ENCODE assay signal across 28 cellular contexts in the genomic region with DNA sequence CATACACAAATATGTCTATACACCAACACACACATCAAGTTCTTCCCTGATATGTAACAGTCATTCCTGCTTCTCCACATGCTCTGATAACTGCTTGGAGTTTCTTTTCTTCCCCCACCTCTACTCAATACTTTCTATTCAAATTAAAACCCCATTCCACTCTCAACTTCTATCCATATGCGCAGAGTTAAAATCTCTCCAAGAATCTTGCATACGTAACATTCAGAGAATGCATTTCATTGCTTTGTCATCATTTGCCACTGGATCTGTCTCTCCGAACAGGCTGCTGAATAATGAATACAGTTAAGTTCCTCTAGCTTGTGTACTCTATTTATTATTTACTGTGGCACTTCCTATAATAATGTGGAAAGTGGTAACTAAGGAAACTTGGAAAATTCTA.
DNase-seq lines count a peak whose midpoint lies in the region; ATAC-seq and TF ChIP-seq lines count a peak whose summit lies in the region.
"Had no signal": no experiment of that assay in that cellular context is flagged by ENCODE, and none has a peak within 500 bp of the region (broad histone marks: within the 10 kb centered on the region; RNA-seq: fewer than 3 reads in every experiment).

No MANE protein-coding gene starts in this region.

- H3K27me3 ChIP-seq in HUES64 (ENCODE audit: insufficient read depth, low read length) (no peaks in the 10 kb centered on the region), osteoblast (ENCODE audit: insufficient read depth, low read length) (no peaks in the 10 kb centered on the region), PC-9 (ENCODE audit: insufficient read depth, low read depth) (no peaks in the 10 kb centered on the region)
- H3K27me3 ChIP-seq: body of pancreas, ovary had no signal

- intact Hi-C loops in PC-9 (cut with micrococcal nuclease; ENCODE audit: unreplicated experiment): no loop called here

- 67% methylated on average over 3 of the region's 3 CpGs for WGBS in HUES64

- H3K36me3 ChIP-seq in HUES64 (ENCODE audit: insufficient read depth, low read length) (no peaks in the 10 kb centered on the region), osteoblast (ENCODE audit: insufficient read depth, low read length) (no peaks in the 10 kb centered on the region), PC-9 (ENCODE audit: low read depth) (no peaks in the 10 kb centered on the region)
- H3K36me3 ChIP-seq: lower lobe of right lung, ovary had no signal

- ATAC-seq in GM21447 (IDR thresholded peaks at IDR 0.05; ENCODE audit: unreplicated experiment): no peak
- ATAC-seq: activated CD4-positive, alpha-beta T cell treated with anti-CD3 and anti-CD28 coated beads for 36 hours; body of pancreas; lower lobe of right lung; mucosa of descending colon; T-helper 17 cell had no signal

- no peaks in the 10 kb centered on the region for H4K20me1 ChIP-seq in osteoblast (ENCODE audit: insufficient read depth, low read length)
- no peaks in the 10 kb centered on the region for H4K20me1 ChIP-seq in PC-9 (ENCODE audit: insufficient read depth)

- no peaks in the 10 kb centered on the region for H3K9me3 ChIP-seq in HUES64 (ENCODE audit: insufficient read depth, low read depth, low read length)
- H3K9me3 ChIP-seq in osteoblast (ENCODE audit: low read depth, low read length): no peaks in the 10 kb centered on the region
- no peaks in the 10 kb centered on the region; the same call in 1 of the 2 replicates for H3K9me3 ChIP-seq in PC-9 (ENCODE audit: insufficient read depth, low read depth)
- H3K9me3 ChIP-seq: body of pancreas, Caco-2, lower lobe of right lung, mucosa of descending colon, ovary had no signal

- DNase-seq in EL (peak; percentile 39), osteoblast (ENCODE audit: insufficient read length, low spot score, missing footprints) (no peak), PC-9 (no peak), NCI-H187 treated with DMSO at 0.1 percent for 48 hours (lab: John Stamatoyannopoulos, UW) (no peak), NCI-H1105 treated with DMSO at 0.1 percent for 48 hours (lab: John Stamatoyannopoulos, UW) (no peak)
- DNase-seq: activated CD4-positive, alpha-beta T cell treated with anti-CD3 and anti-CD28 coated beads for 36 hours; activated gamma-delta T cell treated with Interleukin-2 at 50 U/mL for 16 hours; activated T-cell treated with anti-CD3 and anti-CD28 coated beads, Interleukin-2, amount 50 U/mL, for 24 hours; body of pancreas; C1 segment of cervical spinal cord; Caco-2; GF-D8; Karpas-422; kidney; lower lobe of right lung; mucosa of descending colon; NCI-H526 treated with DMSO at 0.1 percent for 48 hours; ovary; retina; RPMI8226; stimulated activated CD4-positive, alpha-beta T cell treated with anti-CD3 and anti-CD28 coated beads, Interleukin-2, amount 100 ng/mL, for 48 hours; T-helper 17 cell had no signal

- POLR2A ChIA-PET in PC-9 (lab: Charles Lee; ENCODE audit: unreplicated experiment): no interaction called here

- H2AFZ ChIP-seq in osteoblast (ENCODE audit: low read length) (no peak overlapping the region), PC-9 (no peak overlapping the region)

- TF ChIP-seq CTCF in brain (conservative IDR thresholded peaks at IDR 0.05) (no peak), osteoblast (IDR thresholded peaks at IDR 0.05; ENCODE audit: extremely low read depth, low read depth, low read length) (no peak), PC-9 (conservative IDR thresholded peaks at IDR 0.05) (no peak)

- no peak overlapping the region for H3K4me3 ChIP-seq in HUES64 (ENCODE audit: low read length)
- H3K4me3 ChIP-seq in osteoblast (ENCODE audit: insufficient read depth, low read length): no peak overlapping the region
- no peak overlapping the region for H3K4me3 ChIP-seq in PC-9
- H3K4me3 ChIP-seq: body of pancreas, lower lobe of right lung, mucosa of descending colon, ovary, SK-N-MC had no signal

- no peaks in the 10 kb centered on the region for H3K27me3 Mint-ChIP-seq in brain
- H3K27me3 Mint-ChIP-seq: activated CD4-positive, alpha-beta T cell treated with anti-CD3 and anti-CD28 coated beads for 36 hours; activated T-cell treated with anti-CD3 and anti-CD28 coated beads, Interleukin-2, amount 50 U/mL, for 24 hours; T-helper 17 cell; type B pancreatic cell had no signal

- H3K4me3 Mint-ChIP-seq in brain: no peak overlapping the region
- H3K4me3 Mint-ChIP-seq: activated CD4-positive, alpha-beta T cell treated with anti-CD3 and anti-CD28 coated beads for 36 hours; activated T-cell treated with anti-CD3 and anti-CD28 coated beads, Interleukin-2, amount 50 U/mL, for 24 hours; nephron; T-helper 17 cell; type B pancreatic cell had no signal

- H3K27ac ChIP-seq in HUES64 (ENCODE audit: low read depth, low read length): peak overlapping the region; percentile 63; the same call in 1 of the 2 replicates
- peak overlapping the region; percentile 92 for H3K27ac ChIP-seq in osteoblast (ENCODE audit: low read depth, low read length)
- no peak overlapping the region for H3K27ac ChIP-seq in PC-9
- H3K27ac ChIP-seq: body of pancreas, lower lobe of right lung, ovary had no signal

- CTCF ChIA-PET in PC-9 (lab: Charles Lee): no interaction called here

- H3K4me1 Mint-ChIP-seq in brain: peaks cover 48% of the 10 kb centered on the region
- H3K4me1 Mint-ChIP-seq: activated CD4-positive, alpha-beta T cell treated with anti-CD3 and anti-CD28 coated beads for 36 hours; T-helper 17 cell had no signal

- H3K9ac ChIP-seq in HUES64 (ENCODE audit: low read depth, low read length): no peak overlapping the region

- H3K79me2 ChIP-seq in osteoblast (ENCODE audit: insufficient read depth, low read length): no peaks in the 10 kb centered on the region
- no peaks in the 10 kb centered on the region for H3K79me2 ChIP-seq in PC-9 (ENCODE audit: low read depth)

- no peaks in the 10 kb centered on the region for H3K9me2 ChIP-seq in PC-9 (ENCODE audit: insufficient read depth)

- no peaks in the 10 kb centered on the region for H3K36me3 Mint-ChIP-seq in brain
- H3K36me3 Mint-ChIP-seq: type B pancreatic cell had no signal

- H3F3A ChIP-seq in PC-9 (ENCODE audit: insufficient read depth, low read depth): no peaks in the 10 kb centered on the region

- no peaks in the 10 kb centered on the region for H3K9me3 Mint-ChIP-seq in brain
- H3K9me3 Mint-ChIP-seq: type B pancreatic cell had no signal

- peak overlapping the region in 3 of 5 experiments; percentile 25 to 40 (median 25) for H3K27ac Mint-ChIP-seq in brain
- H3K27ac Mint-ChIP-seq: activated CD4-positive, alpha-beta T cell treated with anti-CD3 and anti-CD28 coated beads for 36 hours; activated T-cell treated with anti-CD3 and anti-CD28 coated beads, Interleukin-2, amount 50 U/mL, for 24 hours; T-helper 17 cell; type B pancreatic cell had no signal

- H3K4me2 ChIP-seq in osteoblast (ENCODE audit: insufficient read depth, low read length) (peak overlapping the region; percentile 73), PC-9 (no peak overlapping the region)

- H3K4me1 ChIP-seq in HUES64 (ENCODE audit: insufficient read depth, low read length): peaks cover 52% of the 10 kb centered on the region
- peaks cover 47% of the 10 kb centered on the region for H3K4me1 ChIP-seq in osteoblast (ENCODE audit: insufficient read depth, low read length)
- H3K4me1 ChIP-seq in PC-9 (replicated peaks; ENCODE audit: insufficient read depth): no peaks in the 10 kb centered on the region
- H3K4me1 ChIP-seq: Caco-2, lower lobe of right lung had no signal

- no TSS peak for BruUV-seq in PC-9 (replicated peaks; lab: Mats Ljungman, UMichigan)
